Comparison of ENCODE assay signal across 22 cellular contexts in the genomic region with DNA sequence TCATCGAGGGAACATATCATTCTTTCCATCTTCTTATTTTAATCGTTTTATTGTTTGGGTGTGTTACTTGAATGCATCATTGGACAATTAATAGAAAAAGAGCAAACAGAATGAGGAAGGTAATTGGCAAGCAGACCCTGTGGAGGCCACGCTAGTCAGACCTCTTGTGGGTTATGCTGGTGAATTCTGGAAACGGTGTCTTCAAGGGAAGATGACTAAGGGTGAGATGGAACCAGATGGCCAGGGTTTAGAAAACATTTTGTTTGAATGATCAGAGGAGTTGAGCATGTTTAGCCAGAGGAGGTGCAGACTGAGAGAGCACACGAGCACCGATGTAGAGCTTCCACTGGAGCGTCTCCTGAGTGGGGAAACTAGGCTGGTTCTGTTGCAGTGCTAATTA. TPM values are rescaled to one million over a fixed set of nuclear protein-coding genes. Genes with fewer than 3 reads are reported as not detected.
DNase-seq lines count a peak whose midpoint lies in the region; ATAC-seq and TF ChIP-seq lines count a peak whose summit lies in the region.
"Had no signal": no experiment of that assay in that cellular context is flagged by ENCODE, and none has a peak within 500 bp of the region (broad histone marks: within the 10 kb centered on the region; RNA-seq: fewer than 3 reads in every experiment).

No MANE protein-coding gene starts in this region.

- no peak overlapping the region for H3K4me3 ChIP-seq in SK-N-SH (ENCODE audit: low read depth in 2 of 2, low read length in 1 of 2)
- H3K4me3 ChIP-seq in fibroblast of mammary gland (ENCODE audit: control insufficient read depth, low read depth, low read length) = no peak overlapping the region
- H3K4me3 ChIP-seq in tibial nerve = no peak overlapping the region
- H3K4me3 ChIP-seq: psoas muscle had no signal

- H3K9ac ChIP-seq in SK-N-SH = no peak overlapping the region

- no peaks in the 10 kb centered on the region for H3F3A ChIP-seq in SK-N-SH (replicated peaks; ENCODE audit: insufficient read depth)

- H3K27ac ChIP-seq in SK-N-SH (ENCODE audit: low read depth in 2 of 2, low read length in 1 of 2) = no peak overlapping the region
- H3K27ac ChIP-seq in tibial nerve = no peak overlapping the region
- H3K27ac ChIP-seq: psoas muscle had no signal

- H3K36me3 ChIP-seq in SK-N-SH (replicated peaks in 1 of 2; ENCODE audit: control insufficient read depth in 1 of 2, insufficient read depth in 2 of 2, low read length in 1 of 2) (no peaks in the 10 kb centered on the region), tibial nerve (no peaks in the 10 kb centered on the region)

- TF ChIP-seq CTCF in SK-N-SH (IDR thresholded peaks at IDR 0.05) (no peak), fibroblast of mammary gland (conservative IDR thresholded peaks at IDR 0.05; ENCODE audit: control insufficient read depth, insufficient read depth, low read depth, low read length) (no peak), tibial nerve (IDR thresholded peaks at IDR 0.05) (no peak)

- TF ChIP-seq RAD21 in SK-N-SH (IDR thresholded peaks at IDR 0.05; ENCODE audit: low read length) = no peak

- no peak overlapping the region for H2AFZ ChIP-seq in SK-N-SH (ENCODE audit: low read depth)

- POLR2A ChIA-PET in SK-N-SH (lab: Yijun Ruan, JAX) = no interaction called here

- TF ChIP-seq EP300 in SK-N-SH (IDR thresholded peaks at IDR 0.05; ENCODE audit: borderline replicate concordance in 1 of 2, low read depth in 1 of 2, low read length in 1 of 2) (no peak), tibial nerve (IDR thresholded peaks at IDR 0.05) (no peak)

- no peak for TF ChIP-seq POLR2A in tibial nerve (IDR thresholded peaks at IDR 0.05)

- no peak overlapping the region for H3K4me2 ChIP-seq in SK-N-SH

- CTCF ChIA-PET in SK-N-SH (lab: Yijun Ruan, JAX) = interaction anchor here (1.5 kb wide), 1 partner anchor 36 kb away, joined by 3 read pairs; no protein-coding TSS in a partner anchor

- DNase-seq in SK-N-SH (no peak), RKO (ENCODE audit: low spot score) (peak; percentile 16), fibroblast of mammary gland (ENCODE audit: low read depth) (peak; percentile 94), tibial nerve (ENCODE audit: low spot score in 2 of 2) (no peak), putamen (ENCODE audit: low spot score) (no peak), NCI-H2081 (lab: John Stamatoyannopoulos, UW) (no peak)
- DNase-seq: 8988T; activated CD4-positive, alpha-beta T cell treated with anti-CD3 and anti-CD28 coated beads for 36 hours; activated effector memory CD4-positive, alpha-beta T cell treated with anti-CD3 and anti-CD28 coated beads, Interleukin-2, amount 50 U/mL, for 16 hours; amniotic stem cell; CD4-positive, alpha-beta memory T cell; cerebellar nuclear complex; DMS79 treated with DMSO at 0.1 percent for 48 hours; effector memory CD8-positive, alpha-beta T cell; NCI-H1694 treated with DMSO at 0.1 percent for 48 hours; NCI-H446 treated with DMSO at 0.1 percent for 48 hours; psoas muscle; stimulated activated naive CD4-positive, alpha-beta T cell; trophoblast cell had no signal

- WGBS in SK-N-SH (ENCODE audit: low lambda C conversion rate) = 71% methylated on average over 7 of the region's 7 CpGs
- WGBS in tibial nerve, 2 donors = 80 to 82% methylated on average over 7 of the region's 7 CpGs

- H3K79me2 ChIP-seq in SK-N-SH (ENCODE audit: insufficient read depth) = no peaks in the 10 kb centered on the region

- H3K9me3 ChIP-seq in SK-N-SH (no peaks in the 10 kb centered on the region), tibial nerve (no peaks in the 10 kb centered on the region)
- H3K9me3 ChIP-seq: psoas muscle had no signal

- no peaks in the 10 kb centered on the region for H3K27me3 ChIP-seq in SK-N-SH (ENCODE audit: insufficient read depth)
- H3K27me3 ChIP-seq in tibial nerve = peaks cover 0 to 18% of the 10 kb centered on the region in 2 donors

- no peaks in the 10 kb centered on the region for H4K20me1 ChIP-seq in SK-N-SH (ENCODE audit: insufficient read depth)

- H3K4me1 ChIP-seq in SK-N-SH (ENCODE audit: control insufficient read depth in 1 of 2, insufficient read depth in 2 of 2, low read depth in 1 of 2, low read length in 1 of 2) (peaks cover 3 to 8% of the 10 kb centered on the region in 2 experiments; a peak in 1 of 4 replicates), tibial nerve (no peaks in the 10 kb centered on the region)
- H3K4me1 ChIP-seq: psoas muscle had no signal

- no peak for ATAC-seq in SK-N-SH treated with all-trans-retinoic acid at 6 μM for 48 hours
- no peak for ATAC-seq in esophagus mucosa
- ATAC-seq: activated CD4-positive, alpha-beta T cell treated with anti-CD3 and anti-CD28 coated beads for 36 hours; effector memory CD8-positive, alpha-beta T cell; natural killer cell treated with Interleukin-12 subunit alpha and Interleukin-12 subunit beta and Interleukin-15 and Interleukin-18, amount 100 ng/mL, for 72 hours; psoas muscle had no signal

- no peaks in the 10 kb centered on the region for H3K9me2 ChIP-seq in SK-N-SH

TF ChIP-seq in SK-N-SH, 30 proteins besides CTCF, POLR2A, EP300 and RAD21:
- no peak for TF ChIP-seq MEF2A (IDR thresholded peaks at IDR 0.05; ENCODE audit: borderline replicate concordance, low read depth)
- no peak for TF ChIP-seq RXRA (IDR thresholded peaks at IDR 0.05; ENCODE audit: borderline replicate concordance, low read depth)
- TF ChIP-seq TAF1 (IDR thresholded peaks at IDR 0.05; ENCODE audit: borderline replicate concordance, low read depth, low read length) = no peak
- TF ChIP-seq, protein P1, sequence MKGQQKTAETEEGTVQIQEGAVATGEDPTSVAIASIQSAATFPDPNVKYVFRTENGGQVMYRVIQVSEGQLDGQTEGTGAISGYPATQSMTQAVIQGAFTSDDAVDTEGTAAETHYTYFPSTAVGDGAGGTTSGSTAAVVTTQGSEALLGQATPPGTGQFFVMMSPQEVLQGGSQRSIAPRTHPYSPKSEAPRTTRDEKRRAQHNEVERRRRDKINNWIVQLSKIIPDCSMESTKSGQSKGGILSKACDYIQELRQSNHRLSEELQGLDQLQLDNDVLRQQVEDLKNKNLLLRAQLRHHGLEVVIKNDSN (IDR thresholded peaks at IDR 0.05; ENCODE audit: borderline replicate concordance, low read depth) = no peak
- no peak for TF ChIP-seq RFX5 (IDR thresholded peaks at IDR 0.05; ENCODE audit: low read length)
- TF ChIP-seq, protein P2, sequence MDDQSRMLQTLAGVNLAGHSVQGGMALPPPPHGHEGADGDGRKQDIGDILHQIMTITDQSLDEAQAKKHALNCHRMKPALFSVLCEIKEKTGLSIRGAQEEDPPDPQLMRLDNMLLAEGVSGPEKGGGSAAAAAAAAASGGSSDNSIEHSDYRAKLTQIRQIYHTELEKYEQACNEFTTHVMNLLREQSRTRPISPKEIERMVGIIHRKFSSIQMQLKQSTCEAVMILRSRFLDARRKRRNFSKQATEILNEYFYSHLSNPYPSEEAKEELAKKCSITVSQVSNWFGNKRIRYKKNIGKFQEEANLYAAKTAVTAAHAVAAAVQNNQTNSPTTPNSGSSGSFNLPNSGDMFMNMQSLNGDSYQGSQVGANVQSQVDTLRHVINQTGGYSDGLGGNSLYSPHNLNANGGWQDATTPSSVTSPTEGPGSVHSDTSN (IDR thresholded peaks at IDR 0.05) = no peak
- no peak for TF ChIP-seq SMC3 (IDR thresholded peaks at IDR 0.05; ENCODE audit: low read depth, low read length)
- TF ChIP-seq TCF12 (IDR thresholded peaks at IDR 0.05) = peak; percentile 57

TF ChIP-seq in SK-N-SH treated with all-trans-retinoic acid at 6 μM for 48 hours, 23 proteins besides CTCF, POLR2A, EP300 and RAD21 (continues in another document):
- no peak for TF ChIP-seq OSR1 (CRISPR knock-in tag; IDR thresholded peaks at IDR 0.05)
- TF ChIP-seq ZNF70 (CRISPR knock-in tag; IDR thresholded peaks at IDR 0.05) = no peak
- TF ChIP-seq, protein P3, sequence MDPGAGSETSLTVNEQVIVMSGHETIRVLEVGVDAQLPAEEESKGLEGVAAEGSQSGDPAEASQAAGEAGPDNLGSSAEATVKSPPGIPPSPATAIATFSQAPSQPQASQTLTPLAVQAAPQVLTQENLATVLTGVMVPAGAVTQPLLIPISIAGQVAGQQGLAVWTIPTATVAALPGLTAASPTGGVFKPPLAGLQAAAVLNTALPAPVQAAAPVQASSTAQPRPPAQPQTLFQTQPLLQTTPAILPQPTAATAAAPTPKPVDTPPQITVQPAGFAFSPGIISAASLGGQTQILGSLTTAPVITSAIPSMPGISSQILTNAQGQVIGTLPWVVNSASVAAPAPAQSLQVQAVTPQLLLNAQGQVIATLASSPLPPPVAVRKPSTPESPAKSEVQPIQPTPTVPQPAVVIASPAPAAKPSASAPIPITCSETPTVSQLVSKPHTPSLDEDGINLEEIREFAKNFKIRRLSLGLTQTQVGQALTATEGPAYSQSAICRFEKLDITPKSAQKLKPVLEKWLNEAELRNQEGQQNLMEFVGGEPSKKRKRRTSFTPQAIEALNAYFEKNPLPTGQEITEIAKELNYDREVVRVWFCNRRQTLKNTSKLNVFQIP (CRISPR knock-in tag; IDR thresholded peaks at IDR 0.05; ENCODE audit: borderline replicate concordance, low read depth) = no peak
- TF ChIP-seq CSDC2 (CRISPR knock-in tag; IDR thresholded peaks at IDR 0.05) = no peak
- no peak for TF ChIP-seq ZC3H10 (CRISPR knock-in tag; IDR thresholded peaks at IDR 0.05)
- no peak for TF ChIP-seq RARB (CRISPR knock-in tag; IDR thresholded peaks at IDR 0.05)
- no peak for TF ChIP-seq GLIS3 (CRISPR knock-in tag; IDR thresholded peaks at IDR 0.05)
- TF ChIP-seq SNAI2 (CRISPR knock-in tag; IDR thresholded peaks at IDR 0.05) = no peak
- TF ChIP-seq, protein P4, sequence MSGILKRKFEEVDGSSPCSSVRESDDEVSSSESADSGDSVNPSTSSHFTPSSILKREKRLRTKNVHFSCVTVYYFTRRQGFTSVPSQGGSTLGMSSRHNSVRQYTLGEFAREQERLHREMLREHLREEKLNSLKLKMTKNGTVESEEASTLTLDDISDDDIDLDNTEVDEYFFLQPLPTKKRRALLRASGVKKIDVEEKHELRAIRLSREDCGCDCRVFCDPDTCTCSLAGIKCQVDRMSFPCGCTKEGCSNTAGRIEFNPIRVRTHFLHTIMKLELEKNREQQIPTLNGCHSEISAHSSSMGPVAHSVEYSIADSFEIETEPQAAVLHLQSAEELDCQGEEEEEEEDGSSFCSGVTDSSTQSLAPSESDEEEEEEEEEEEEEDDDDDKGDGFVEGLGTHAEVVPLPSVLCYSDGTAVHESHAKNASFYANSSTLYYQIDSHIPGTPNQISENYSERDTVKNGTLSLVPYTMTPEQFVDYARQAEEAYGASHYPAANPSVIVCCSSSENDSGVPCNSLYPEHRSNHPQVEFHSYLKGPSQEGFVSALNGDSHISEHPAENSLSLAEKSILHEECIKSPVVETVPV (CRISPR knock-in tag; IDR thresholded peaks at IDR 0.05) = no peak
- TF ChIP-seq PPARA (CRISPR knock-in tag; IDR thresholded peaks at IDR 0.05; ENCODE audit: borderline replicate concordance) = no peak
- no peak for TF ChIP-seq ZFP3 (CRISPR knock-in tag; IDR thresholded peaks at IDR 0.05)

RNA-seq across cellular contexts. Expression of a gene that starts 8.5 kb away (rescaled TPM):
- not detected in 2 replicates for polyA plus RNA-seq in SK-N-SH (2012; rRNA removed)
- 0.01 TPM in 1 of 2 replicates, not detected in the other for polyA plus RNA-seq in SK-N-SH (2012; cell fraction: cytosol; rRNA removed)
- polyA plus RNA-seq in SK-N-SH (2012; cell fraction: nucleus; rRNA removed) = not detected in 2 replicates
- total RNA-seq in tibial nerve (10 to 100 TPM in 1 of 4 donors, 1 to 10 TPM in 3; 1.5 to 10.8 (median 2.6) TPM), esophagus mucosa (121 TPM)
- total RNA-seq: activated CD4-positive, alpha-beta T cell treated with anti-CD3 and anti-CD28 coated beads for 36 hours had no signal

Comparison
In these comparisons a context has a peak if more than half of its experiments do, and no peak if none do; other contexts are left out.
1. DNase-seq: peak in RKO (single experiment) and fibroblast of mammary gland (single experiment); none in SK-N-SH (single experiment), tibial nerve (0 of 2), putamen (single experiment) and NCI-H2081 (0 of 2).
2. RNA of a gene that starts 8.5 kb away (total RNA-seq): 121 TPM in esophagus mucosa (single experiment); 1.5 to 10.8 TPM in tibial nerve; every median in the first group is over 10 times any median in the second.